In genomic region chr4:15232725-15233597, GRCh38 we compare ENCODE assay signal across 8 cellular contexts.
A peak's percentile ranks its signal among the peaks of the same experiment; 100 is the strongest.
DNase-seq lines count a peak whose midpoint lies in the region; ATAC-seq and TF ChIP-seq lines count a peak whose summit lies in the region.

No MANE protein-coding gene starts in this region.

- 42 to 48% methylated on average over 10 of the region's 10 CpGs for WGBS in upper lobe of left lung, 2 donors

- H3K27me3 ChIP-seq in ascending aorta = no peaks in the 10 kb centered on the region
- H3K27me3 ChIP-seq in upper lobe of left lung = no peaks in the 10 kb centered on the region

- ATAC-seq in HG03432 (IDR thresholded peaks at IDR 0.05; ENCODE audit: unreplicated experiment) = peak; percentile 29
- no peak for ATAC-seq in upper lobe of left lung (ENCODE audit: low FRiP score in 2 of 2)
- ATAC-seq in HG02938 (IDR thresholded peaks at IDR 0.05; ENCODE audit: unreplicated experiment) = no peak
- no peak for ATAC-seq in HG02588 (IDR thresholded peaks at IDR 0.05; ENCODE audit: unreplicated experiment)
- no peak for ATAC-seq in GM18520 (IDR thresholded peaks at IDR 0.05; ENCODE audit: unreplicated experiment)

- TF ChIP-seq CTCF in ascending aorta (IDR thresholded peaks at IDR 0.05) = no peak
- TF ChIP-seq CTCF in upper lobe of left lung (IDR thresholded peaks at IDR 0.05) = no peak

- intact Hi-C loops in ascending aorta (cut with DNase I) = loop anchor here (2.0 to 10.0 kb wide), 4 partner anchors 164 to 452 kb away; partner anchors contain the start of genes CPEB2, FAM200B and FBXL5

- TF ChIP-seq POLR2A in upper lobe of left lung (IDR thresholded peaks at IDR 0.05) = no peak

- peak; percentile 48 for DNase-seq in Daoy (ENCODE audit: low read depth)
- DNase-seq in ascending aorta (ENCODE audit: low spot score in 2 of 2) = no peak
- peak; percentile 50 for DNase-seq in kidney tubule cell (ENCODE audit: low spot score)
- DNase-seq in upper lobe of left lung = no peak

- H3K36me3 ChIP-seq in ascending aorta = no peaks in the 10 kb centered on the region
- H3K36me3 ChIP-seq in upper lobe of left lung = no peaks in the 10 kb centered on the region

- H3K9me3 ChIP-seq in ascending aorta (no peaks in the 10 kb centered on the region), upper lobe of left lung (no peaks in the 10 kb centered on the region)

- H3K4me3 ChIP-seq in ascending aorta (peak overlapping the region in 1 of 2 donors; percentile 49), upper lobe of left lung (no peak overlapping the region)

- TF ChIP-seq EP300 in upper lobe of left lung (IDR thresholded peaks at IDR 0.05) = no peak

- H3K4me1 ChIP-seq in ascending aorta (peaks cover 21 to 52% of the 10 kb centered on the region in 2 donors), upper lobe of left lung (peaks cover 0 to 16% (median 11%) of the 10 kb centered on the region in 4 donors)

- H3K27ac ChIP-seq in ascending aorta (peak overlapping the region; percentile 66 to 86), upper lobe of left lung (peak overlapping the region in 3 of 4 donors; percentile 13 to 49 (median 22))

Comparison
In these comparisons a context has a peak if more than half of its experiments do, and no peak if none do; other contexts are left out.
1. DNase-seq: peak in Daoy (single experiment) and kidney tubule cell (single experiment); none in ascending aorta (0 of 2) and upper lobe of left lung (0 of 2).